ENCODE assay signal across 17 cellular contexts in genomic region chr4:139676365-139676764, GRCh38. TPM values are rescaled to one million over a fixed set of nuclear protein-coding genes. Genes with fewer than 3 reads are reported as not detected.
A peak's percentile ranks its signal among the peaks of the same experiment; 100 is the strongest.
DNase-seq lines count a peak whose midpoint lies in the region; ATAC-seq and TF ChIP-seq lines count a peak whose summit lies in the region.
"Had no signal": no experiment of that assay in that cellular context is flagged by ENCODE, and none has a peak within 500 bp of the region (broad histone marks: within the 10 kb centered on the region; RNA-seq: fewer than 3 reads in every experiment).

No MANE protein-coding gene starts in this region.

- WGBS in endodermal cell (ENCODE audit: insufficient coverage in 1 of 2, insufficient read length in 1 of 2), 2 experiments, result 89% methylated on average over 2 of the region's 2 CpGs; no CpG with 5 or more reads in 1 of the 2 experiments
- no CpG with 5 or more reads among the region's 2 CpGs for WGBS in mesendoderm (ENCODE audit: extremely low coverage, insufficient coverage, low lambda C conversion rate)
- WGBS in neuronal stem cell (ENCODE audit: extremely low coverage in 2 of 2, insufficient read length in 2 of 2, insufficient replicate concordance in 1 of 2), 2 donors, result no CpG with 5 or more reads among the region's 2 CpGs

- no peak overlapping the region for H3K4me3 ChIP-seq in Loucy (ENCODE audit: low read length, poor library complexity, severe bottlenecking)
- peak overlapping the region; percentile 62 for H3K4me3 ChIP-seq in endodermal cell (ENCODE audit: low read length)
- no peak overlapping the region for H3K4me3 ChIP-seq in mesendoderm (ENCODE audit: low read length)
- no peak overlapping the region for H3K4me3 ChIP-seq in neuronal stem cell (ENCODE audit: low read length in 2 of 2)
- H3K4me3 ChIP-seq: A549, GM23248 had no signal

- no peak overlapping the region for H2BK12ac ChIP-seq in neuronal stem cell (ENCODE audit: low read length)

- H2BK5ac ChIP-seq in mesendoderm (ENCODE audit: low read length) (peak overlapping the region; percentile 51), neuronal stem cell (ENCODE audit: low read length) (no peak overlapping the region)

- peaks cover 48% of the 10 kb centered on the region for H3K4me1 Mint-ChIP-seq in endodermal cell
- peaks cover 10% of the 10 kb centered on the region for H3K4me1 Mint-ChIP-seq in activated CD4-positive, alpha-beta T cell treated with anti-CD3 and anti-CD28 coated beads, Interleukin-2, amount 10 ng/mL, durations not matched to agents 24 days and 14 days

- H3K18ac ChIP-seq in mesendoderm (ENCODE audit: low read length) (no peak overlapping the region), neuronal stem cell (ENCODE audit: low read length) (no peak overlapping the region)

- H3K79me1 ChIP-seq in mesendoderm (ENCODE audit: low read length) (peaks cover 10% of the 10 kb centered on the region), neuronal stem cell (ENCODE audit: low read depth, low read length) (no peaks in the 10 kb centered on the region)

- H3K14ac ChIP-seq in neuronal stem cell (ENCODE audit: low read length), result no peak overlapping the region

- H3K27me3 ChIP-seq in Loucy (ENCODE audit: insufficient read depth, low read length, poor library complexity, severe bottlenecking), result no peaks in the 10 kb centered on the region
- no peaks in the 10 kb centered on the region for H3K27me3 ChIP-seq in endodermal cell (ENCODE audit: control insufficient read depth, insufficient read depth, low read length, poor library complexity, severe bottlenecking)
- H3K27me3 ChIP-seq in mesendoderm (ENCODE audit: insufficient read depth, low read length, poor library complexity), result no peaks in the 10 kb centered on the region
- no peaks in the 10 kb centered on the region for H3K27me3 ChIP-seq in neuronal stem cell (ENCODE audit: control insufficient read depth in 3 of 3, insufficient read depth in 3 of 3, low read depth in 1 of 3, low read length in 3 of 3)
- H3K27me3 ChIP-seq: BE2C had no signal

- H2BK15ac ChIP-seq in mesendoderm (replicated peaks; ENCODE audit: low read depth) (no peak overlapping the region), neuronal stem cell (ENCODE audit: low read length) (no peak overlapping the region)

- H3K27me3 Mint-ChIP-seq in endodermal cell (ENCODE audit: insufficient read depth), result no peaks in the 10 kb centered on the region
- H3K27me3 Mint-ChIP-seq in activated CD4-positive, alpha-beta T cell treated with anti-CD3 and anti-CD28 coated beads, Interleukin-2, amount 10 ng/mL, durations not matched to agents 24 days and 14 days, result no peaks in the 10 kb centered on the region

- peaks cover 41% of the 10 kb centered on the region for H3K36me3 ChIP-seq in Loucy (ENCODE audit: insufficient read depth, low read length)
- peaks cover 97% of the 10 kb centered on the region for H3K36me3 ChIP-seq in endodermal cell (ENCODE audit: control insufficient read depth, insufficient read depth, low read length)
- H3K36me3 ChIP-seq in mesendoderm (ENCODE audit: control insufficient read depth, insufficient read depth, low read length), result no peaks in the 10 kb centered on the region
- peaks cover 0 to 27% of the 10 kb centered on the region in 2 donors for H3K36me3 ChIP-seq in neuronal stem cell (replicated peaks in 1 of 2; ENCODE audit: control insufficient read depth in 2 of 2, insufficient read depth in 2 of 2, low read length in 2 of 2)
- H3K36me3 ChIP-seq: BE2C had no signal

- H3K79me2 ChIP-seq in Loucy (ENCODE audit: insufficient read depth, low read length), result peaks cover 94% of the 10 kb centered on the region
- peaks cover 3% of the 10 kb centered on the region for H3K79me2 ChIP-seq in mesendoderm (ENCODE audit: control insufficient read depth, insufficient read depth, low read length)

- intact Hi-C loops in activated CD4-positive, alpha-beta T cell treated with anti-CD3 and anti-CD28 coated beads, Interleukin-2, amount 10 ng/mL, durations not matched to agents 24 days and 14 days (cut with micrococcal nuclease), result no loop called here

- no peak overlapping the region for H2AFZ ChIP-seq in Loucy (ENCODE audit: low read length)
- H2AFZ ChIP-seq in neuronal stem cell (ENCODE audit: low read length), result no peak overlapping the region
- H2AFZ ChIP-seq: GM23248 had no signal

- H3F3A ChIP-seq in Loucy (ENCODE audit: low read depth), result no peaks in the 10 kb centered on the region

- H4K20me1 ChIP-seq in Loucy (ENCODE audit: insufficient read depth, low read length, poor library complexity, severe bottlenecking), result peaks cover 11% of the 10 kb centered on the region

- H3K56ac ChIP-seq in mesendoderm (ENCODE audit: low read length), result no peak overlapping the region

- TF ChIP-seq CTCF in Loucy (conservative IDR thresholded peaks at IDR 0.05; ENCODE audit: low read length) (no peak), endodermal cell (conservative IDR thresholded peaks at IDR 0.05) (no peak)

- no peak overlapping the region for H3K27ac ChIP-seq in endodermal cell (ENCODE audit: low read depth, low read length)
- H3K27ac ChIP-seq in mesendoderm (ENCODE audit: low read depth, low read length), result no peak overlapping the region
- H3K27ac ChIP-seq in neuronal stem cell (replicated peaks; ENCODE audit: low read length), result no peak overlapping the region
- H3K27ac ChIP-seq: A549, C4-2B, GM23248 had no signal

- H3K4ac ChIP-seq in mesendoderm (ENCODE audit: low read depth, low read length) (no peak overlapping the region), neuronal stem cell (ENCODE audit: low read length) (no peak overlapping the region)

- H3K9ac ChIP-seq in Loucy (ENCODE audit: low read depth, low read length, poor library complexity, severe bottlenecking), result peak overlapping the region; percentile 4
- peak overlapping the region; percentile 38 for H3K9ac ChIP-seq in endodermal cell (ENCODE audit: extremely low read depth, low read length, poor library complexity, severe bottlenecking)
- no peak overlapping the region for H3K9ac ChIP-seq in mesendoderm (ENCODE audit: low read length)
- no peak overlapping the region for H3K9ac ChIP-seq in neuronal stem cell (ENCODE audit: low read depth, low read length, poor library complexity)
- H3K9ac ChIP-seq: GM23248 had no signal

- H3K9me3 Mint-ChIP-seq in endodermal cell, result peaks cover 13% of the 10 kb centered on the region
- no peaks in the 10 kb centered on the region for H3K9me3 Mint-ChIP-seq in activated CD4-positive, alpha-beta T cell treated with anti-CD3 and anti-CD28 coated beads, Interleukin-2, amount 10 ng/mL, durations not matched to agents 24 days and 14 days
- H3K9me3 Mint-ChIP-seq: CD8-positive, alpha-beta T cell had no signal

- H3K4me3 Mint-ChIP-seq in endodermal cell, result no peak overlapping the region
- H3K4me3 Mint-ChIP-seq in activated CD4-positive, alpha-beta T cell treated with anti-CD3 and anti-CD28 coated beads, Interleukin-2, amount 10 ng/mL, durations not matched to agents 24 days and 14 days, result no peak overlapping the region
- H3K4me3 Mint-ChIP-seq: CD8-positive, alpha-beta T cell had no signal

- H2AK5ac ChIP-seq in mesendoderm (ENCODE audit: low read length), result peak overlapping the region; percentile 27
- no peak overlapping the region for H2AK5ac ChIP-seq in neuronal stem cell (ENCODE audit: low read depth, low read length)

- H3K27ac Mint-ChIP-seq in endodermal cell, result peak overlapping the region; percentile 80
- no peak overlapping the region for H3K27ac Mint-ChIP-seq in activated CD4-positive, alpha-beta T cell treated with anti-CD3 and anti-CD28 coated beads, Interleukin-2, amount 10 ng/mL, durations not matched to agents 24 days and 14 days
- H3K27ac Mint-ChIP-seq: CD8-positive, alpha-beta T cell had no signal

- H3K23ac ChIP-seq in mesendoderm (ENCODE audit: low read length), result no peak overlapping the region
- H3K23ac ChIP-seq in neuronal stem cell (ENCODE audit: low read depth, low read length, poor library complexity), result no peak overlapping the region

- H2BK120ac ChIP-seq in mesendoderm (ENCODE audit: low read depth, low read length) (no peak overlapping the region), neuronal stem cell (ENCODE audit: low read depth, low read length) (no peak overlapping the region)

- ATAC-seq in HG03457 (IDR thresholded peaks at IDR 0.05; ENCODE audit: unreplicated experiment), result no peak
- ATAC-seq in GM21390 (IDR thresholded peaks at IDR 0.05; ENCODE audit: unreplicated experiment), result no peak
- ATAC-seq: A549; CD8-positive, alpha-beta T cell had no signal

- no peak overlapping the region for H4K5ac ChIP-seq in mesendoderm (ENCODE audit: low read length)

- H3K36me3 Mint-ChIP-seq in endodermal cell (ENCODE audit: low read depth), result peaks cover 93% of the 10 kb centered on the region
- peaks cover 38% of the 10 kb centered on the region for H3K36me3 Mint-ChIP-seq in activated CD4-positive, alpha-beta T cell treated with anti-CD3 and anti-CD28 coated beads, Interleukin-2, amount 10 ng/mL, durations not matched to agents 24 days and 14 days (ENCODE audit: low read depth)
- H3K36me3 Mint-ChIP-seq: CD8-positive, alpha-beta T cell had no signal

- no peak for DNase-seq in endodermal cell
- DNase-seq in mesendoderm, result no peak
- DNase-seq in superior temporal gyrus (ENCODE audit: extremely low spot score), result peak; percentile 17
- DNase-seq in neuronal stem cell (ENCODE audit: low spot score), result no peak
- DNase-seq in activated CD4-positive, alpha-beta T cell treated with anti-CD3 and anti-CD28 coated beads, Interleukin-2, amount 10 ng/mL, durations not matched to agents 24 days and 14 days, result no peak
- DNase-seq: BE2C; CD8-positive, alpha-beta T cell; COR-L47; DND-41; GDM1; GM23248; H7 had no signal

- H3K4me1 ChIP-seq in Loucy (ENCODE audit: insufficient read depth, low read length, poor library complexity, severe bottlenecking) (peaks cover 14% of the 10 kb centered on the region), endodermal cell (ENCODE audit: control insufficient read depth, insufficient read depth, low read length) (peaks cover 13% of the 10 kb centered on the region), mesendoderm (ENCODE audit: control insufficient read depth, low read depth, low read length) (peaks cover 7% of the 10 kb centered on the region), neuronal stem cell (ENCODE audit: control insufficient read depth in 2 of 2, insufficient read depth in 1 of 2, low read depth in 1 of 2, low read length in 2 of 2) (no peaks in the 10 kb centered on the region)
- H3K4me1 ChIP-seq: A549, BE2C had no signal

- H4K91ac ChIP-seq in neuronal stem cell (ENCODE audit: low read depth, low read length, poor library complexity), result no peak overlapping the region

- H3K9me3 ChIP-seq in Loucy (ENCODE audit: insufficient read depth, low read depth, low read length), result no peaks in the 10 kb centered on the region
- peaks cover 24% of the 10 kb centered on the region for H3K9me3 ChIP-seq in endodermal cell (ENCODE audit: control insufficient read depth, low read length)
- peaks cover 0 to 13% of the 10 kb centered on the region in 2 donors for H3K9me3 ChIP-seq in neuronal stem cell (replicated peaks in 1 of 2; ENCODE audit: control insufficient read depth in 2 of 2, insufficient read depth in 1 of 2, low read depth in 1 of 2, low read length in 2 of 2)
- H3K9me3 ChIP-seq: A549, BE2C had no signal

- peak overlapping the region; percentile 19 for H3K4me2 ChIP-seq in Loucy (ENCODE audit: low read depth, low read length, poor library complexity, severe bottlenecking)
- H3K4me2 ChIP-seq in mesendoderm (ENCODE audit: low read length), result no peak overlapping the region
- H3K4me2 ChIP-seq in neuronal stem cell (ENCODE audit: insufficient read depth, low read length, poor library complexity, severe bottlenecking), result no peak overlapping the region
- H3K4me2 ChIP-seq: A549 had no signal

- no peak overlapping the region for H4K8ac ChIP-seq in mesendoderm (ENCODE audit: low read depth, low read length)
- no peak overlapping the region for H4K8ac ChIP-seq in neuronal stem cell (ENCODE audit: low read depth, low read length)

- no peaks in the 10 kb centered on the region for H3K9me2 ChIP-seq in Loucy (replicated peaks; ENCODE audit: low read depth, low read length)

RNA-seq across cellular contexts. Expression of gene MGST2, which starts 10.7 kb away (rescaled TPM):
- total RNA-seq in endodermal cell, result 100 to 1,000 TPM; 188 to 215 TPM
- 53.2 TPM for polyA plus RNA-seq in endodermal cell (2013, experiment 1 of 2)
- 60.4 TPM for polyA plus RNA-seq in endodermal cell (2013, experiment 2 of 2)
- polyA plus RNA-seq in mesendoderm (2013, experiment 1 of 2), result 46.4 TPM
- polyA plus RNA-seq in mesendoderm (2013, experiment 2 of 2), result 43.8 TPM
- polyA plus RNA-seq in neuronal stem cell (2013, experiment 1 of 2), result 19.9 TPM
- 18.6 TPM for polyA plus RNA-seq in neuronal stem cell (2013, experiment 2 of 2)
- 26.5 and 35.1 TPM in 2 replicates for total RNA-seq in activated CD4-positive, alpha-beta T cell treated with anti-CD3 and anti-CD28 coated beads, Interleukin-2, amount 10 ng/mL, durations not matched to agents 24 days and 14 days

Comparison
In these comparisons a context has a peak if more than half of its experiments do, and no peak if none do; other contexts are left out.
1. H3K9ac ChIP-seq: peak in Loucy (single experiment) and endodermal cell (single experiment); none in mesendoderm (single experiment) and neuronal stem cell (single experiment).